Comparison of ENCODE assay signal across 19 cellular contexts in the genomic region with DNA sequence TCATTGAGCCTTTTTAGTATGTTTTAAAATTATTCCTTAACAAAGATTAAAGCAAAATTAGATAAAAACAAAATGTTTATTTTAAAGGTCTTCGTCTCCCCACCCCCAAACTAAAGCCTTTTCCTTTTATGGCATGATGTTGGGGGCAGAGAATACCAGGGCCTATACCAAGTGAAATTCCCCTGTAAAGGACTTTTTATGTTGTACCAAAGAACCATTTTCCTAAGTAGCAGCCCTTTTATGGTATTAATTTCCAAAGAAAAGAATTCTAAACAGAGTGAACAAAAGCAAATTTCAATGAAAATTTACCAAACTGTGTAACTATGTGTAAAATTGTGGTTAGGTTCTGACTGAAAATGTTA.
DNase-seq lines count a peak whose midpoint lies in the region; ATAC-seq and TF ChIP-seq lines count a peak whose summit lies in the region.
"Had no signal": no experiment of that assay in that cellular context is flagged by ENCODE, and none has a peak within 500 bp of the region (broad histone marks: within the 10 kb centered on the region; RNA-seq: fewer than 3 reads in every experiment).

No MANE protein-coding gene starts in this region.

- H3K9me3 ChIP-seq in gastrocnemius medialis = no peaks in the 10 kb centered on the region

- H3K4me3 ChIP-seq in fibroblast of villous mesenchyme (ENCODE audit: low read depth, low read length) (no peak overlapping the region), gastrocnemius medialis (no peak overlapping the region)

- peaks cover 3 to 62% of the 10 kb centered on the region in 2 donors for H3K36me3 ChIP-seq in gastrocnemius medialis

- intact Hi-C loops in gastrocnemius medialis (cut with DNase I; ENCODE audit: low total_unique reads) = no loop called here

- TF ChIP-seq CTCF in fibroblast of villous mesenchyme (IDR thresholded peaks at IDR 0.05; ENCODE audit: insufficient read depth, low read depth, low read length) (no peak), gastrocnemius medialis (IDR thresholded peaks at IDR 0.05 in 4 of 5, conservative IDR thresholded peaks at IDR 0.05 in 1 of 5) (no peak)

- no peaks in the 10 kb centered on the region for H3K4me1 ChIP-seq in gastrocnemius medialis

- DNase-seq in ELR (ENCODE audit: low read depth) = peak; percentile 21
- DNase-seq in amniotic epithelial cell (ENCODE audit: low read depth) = peak; percentile 66
- peak; percentile 58 for DNase-seq in fibroblast of villous mesenchyme (ENCODE audit: low read depth)
- no peak for DNase-seq in gastrocnemius medialis
- no peak for DNase-seq in germinal center (ENCODE audit: low spot score)
- DNase-seq in NCI-H345 (lab: John Stamatoyannopoulos, UW) = no peak
- no peak for DNase-seq in NCI-H2029 (lab: John Stamatoyannopoulos, UW)
- DNase-seq: activated CD8-positive, alpha-beta T cell treated with anti-CD3 and anti-CD28 coated beads, Interleukin-2, amount 10 ng/mL, durations not matched to agents 7 days and 5 days; activated T-cell treated with anti-CD3 and anti-CD28 coated beads, Interleukin-2, amount 50 U/mL, for 72 hours; GF-D8; head of caudate nucleus; KG1; NCI-H1417 treated with DMSO at 0.1 percent for 48 hours; NCI-H2227 treated with DMSO at 0.1 percent for 48 hours; posterior cingulate gyrus; stimulated activated naive CD8-positive, alpha-beta T cell treated with anti-CD3 and anti-CD28 coated beads, Interleukin-15, amount 100 ng/mL, for 72 hours had no signal

- no peaks in the 10 kb centered on the region for H3K27me3 ChIP-seq in gastrocnemius medialis

- peak overlapping the region; percentile 5 to 34 (median 13) for H3K27ac ChIP-seq in gastrocnemius medialis
- H3K27ac ChIP-seq: HL-60 had no signal

- no peak for TF ChIP-seq POLR2A in gastrocnemius medialis (IDR thresholded peaks at IDR 0.05)

- no peak for ATAC-seq in gastrocnemius medialis
- no peak for ATAC-seq in HG02678 (IDR thresholded peaks at IDR 0.05; ENCODE audit: unreplicated experiment)
- ATAC-seq: activated CD8-positive, alpha-beta T cell treated with anti-CD3 and anti-CD28 coated beads, Interleukin-2, amount 10 ng/mL, durations not matched to agents 7 days and 5 days; activated T-cell treated with anti-CD3 and anti-CD28 coated beads, Interleukin-2, amount 50 U/mL, for 72 hours; stimulated activated naive CD8-positive, alpha-beta T cell treated with anti-CD3 and anti-CD28 coated beads, Interleukin-15, amount 100 ng/mL, for 72 hours; WTC11 had no signal

- in situ Hi-C loops in gastrocnemius medialis (cut with MboI; ENCODE audit: low sequenced_read_pairs in 4 of 4) = no loop called here

Comparison
In these comparisons a context has a peak if more than half of its experiments do, and no peak if none do; other contexts are left out.
1. DNase-seq: peak in ELR (single experiment), amniotic epithelial cell (single experiment) and fibroblast of villous mesenchyme (single experiment); none in gastrocnemius medialis (0 of 2), germinal center (single experiment), NCI-H345 (single experiment) and NCI-H2029 (single experiment).